ENCODE assay signal across 28 cellular contexts in the genomic region with DNA sequence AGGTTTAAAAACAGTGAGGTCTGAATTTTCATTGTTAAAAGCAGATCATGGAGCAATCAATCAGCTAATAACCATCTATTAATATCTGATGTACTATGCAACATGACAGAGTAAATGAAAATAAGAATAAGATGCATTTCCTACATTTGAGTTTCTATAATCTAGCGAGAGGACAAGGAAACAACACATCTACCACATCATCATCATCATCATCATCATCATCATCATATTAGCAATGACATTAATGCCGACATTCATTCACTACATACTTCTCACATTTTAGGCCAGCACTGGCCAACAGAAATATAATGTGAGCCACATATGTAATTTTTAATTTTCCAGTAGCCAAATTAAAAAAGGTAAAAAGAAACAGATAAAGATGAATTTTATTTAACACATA.
"Had no signal": no experiment of that assay in that cellular context is flagged by ENCODE, and none has a peak within 500 bp of the region (broad histone marks: within the 10 kb centered on the region; RNA-seq: fewer than 3 reads in every experiment).

No MANE protein-coding gene starts in this region.

- H3K4me2 ChIP-seq: hepatocyte had no signal

- H3K36me3 ChIP-seq: colonic mucosa, esophagus muscularis mucosa, esophagus squamous epithelium, gastrocnemius medialis, gastroesophageal sphincter, heart left ventricle, heart right ventricle had no signal

- FAIRE-seq: endometrium, endothelial cell of umbilical vein, frontal cortex had no signal

- H3K27ac ChIP-seq: colonic mucosa, coronary artery, dorsolateral prefrontal cortex, epithelial cell of prostate, esophagus muscularis mucosa, esophagus squamous epithelium, foreskin keratinocyte, gastrocnemius medialis, gastroesophageal sphincter, heart left ventricle, heart right ventricle, hepatocyte had no signal

- H3K4me3 ChIP-seq: colonic mucosa, coronary artery, dorsolateral prefrontal cortex, esophagus muscularis mucosa, esophagus squamous epithelium, gastrocnemius medialis, gastroesophageal sphincter, heart left ventricle, heart right ventricle, hepatocyte had no signal

- H2AFZ ChIP-seq: hepatocyte had no signal

- H3K4me1 ChIP-seq: foreskin keratinocyte, gastrocnemius medialis, gastroesophageal sphincter had no signal

- H3K9me3 ChIP-seq: colonic mucosa, esophagus muscularis mucosa, esophagus squamous epithelium, gastrocnemius medialis, gastroesophageal sphincter, heart left ventricle, heart right ventricle had no signal

- H3K27me3 ChIP-seq: colonic mucosa, dorsolateral prefrontal cortex, esophagus muscularis mucosa, esophagus squamous epithelium, foreskin keratinocyte, gastrocnemius medialis, gastroesophageal sphincter, heart left ventricle, heart right ventricle, hepatocyte had no signal

- ATAC-seq: effector memory CD8-positive, alpha-beta T cell; esophagus mucosa; foreskin keratinocyte; gastrocnemius medialis; gastroesophageal sphincter; heart left ventricle; heart right ventricle had no signal

- DNase-seq: colonic mucosa; cortex of kidney; dermis blood vessel endothelial cell; dorsolateral prefrontal cortex; effector CD4-positive, alpha-beta T cell; effector CD8-positive, alpha-beta T cell; effector memory CD4-positive, alpha-beta T cell; effector memory CD8-positive, alpha-beta T cell; endodermal cell; erythroblast; esophagus squamous epithelium; foreskin fibroblast; foreskin keratinocyte; foreskin melanocyte; gastrocnemius medialis; glutamatergic neuron; head of caudate nucleus; heart left ventricle; heart right ventricle had no signal
